Comparison of ENCODE assay signal across 8 cellular contexts in the genomic region with DNA sequence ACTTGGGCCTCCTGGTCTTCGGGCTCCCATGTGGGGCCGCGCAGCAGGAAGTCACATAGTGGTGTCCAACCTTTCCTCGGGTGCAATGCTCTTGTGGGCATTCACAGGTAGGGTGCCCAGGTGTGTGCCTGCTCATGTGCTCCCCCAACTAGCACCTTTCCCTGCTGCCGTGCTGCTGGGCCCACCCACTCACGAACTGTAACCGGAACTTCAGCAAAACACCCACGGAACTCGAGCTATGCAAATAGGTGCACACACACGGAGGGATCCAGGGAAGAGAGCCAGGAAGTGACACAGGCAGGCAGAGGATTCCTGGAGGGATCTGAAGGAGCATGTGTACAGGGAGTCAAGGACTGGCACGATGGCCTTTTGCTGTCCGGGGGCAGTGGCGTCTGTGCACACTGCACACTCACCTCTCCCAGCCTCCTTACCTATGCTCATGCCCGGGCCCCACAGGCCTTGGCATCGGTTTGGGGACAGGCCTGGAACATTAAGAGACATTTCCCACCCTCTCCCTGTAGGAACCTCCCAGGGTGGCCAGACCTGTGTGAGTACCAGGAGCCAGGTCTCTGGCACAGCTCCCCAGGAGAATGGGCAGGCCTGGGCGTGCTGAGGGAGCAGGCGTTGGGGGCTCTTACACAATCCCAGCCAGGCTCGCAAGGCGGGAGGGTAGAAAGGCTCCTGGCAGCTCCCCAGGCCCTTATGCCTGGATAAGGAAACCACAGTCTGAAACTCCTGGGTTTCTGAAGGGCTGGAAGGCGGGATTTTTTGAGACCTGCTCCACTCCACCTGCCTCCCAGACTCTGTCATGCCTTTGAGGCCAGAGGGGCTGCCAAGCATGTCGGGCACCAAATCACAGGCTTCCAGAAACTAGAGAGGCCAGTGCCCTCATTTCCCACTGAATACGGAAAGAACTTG. TPM values are rescaled to one million over a fixed set of nuclear protein-coding genes. Genes with fewer than 3 reads are reported as not detected.
DNase-seq lines count a peak whose midpoint lies in the region; ATAC-seq and TF ChIP-seq lines count a peak whose summit lies in the region.

No MANE protein-coding gene starts in this region.

- no peak overlapping the region for H3K14ac ChIP-seq in IMR-90 (replicated peaks; ENCODE audit: low read depth, low read length)

- H3K4me1 ChIP-seq in IMR-90 (ENCODE audit: control insufficient read depth, insufficient read depth, low read length) (peaks cover 7% of the 10 kb centered on the region), sigmoid colon (peaks cover 1 to 39% (median 26%) of the 10 kb centered on the region in 4 donors), GM23338 (ENCODE audit: insufficient read depth) (peaks cover 8% of the 10 kb centered on the region)

- H2BK20ac ChIP-seq in IMR-90 (ENCODE audit: low read depth, low read length): 0 out of 2 replicates have a peak overlapping the region, but pooled peaks have one; percentile 61

- DNase-seq in IMR-90 (peak; percentile 57), RWPE1 (ENCODE audit: low spot score) (peak; percentile 92), glomerular visceral epithelial cell (ENCODE audit: extremely low spot score) (peak; percentile 88), sigmoid colon (peak; percentile 88), GM23338 (ENCODE audit: low spot score) (no peak), CD1c-positive myeloid dendritic cell (ENCODE audit: extremely low spot score) (no peak)
- DNase-seq in effector CD8-positive, alpha-beta T cell (lab: John Stamatoyannopoulos, UW): no peak
- DNase-seq in natural killer cell treated with Interleukin-12 subunit alpha and Interleukin-12 subunit beta and Interleukin-15 and Interleukin-18, amount 100 ng/mL, for 72 hours (ENCODE audit: low spot score): no peak

- H2BK120ac ChIP-seq in IMR-90 (ENCODE audit: low read depth, low read length): 0 out of 2 replicates have a peak overlapping the region, but pooled peaks have one; percentile 15

- H3K27ac Mint-ChIP-seq in natural killer cell treated with Interleukin-12 subunit alpha and Interleukin-12 subunit beta and Interleukin-15 and Interleukin-18, amount 100 ng/mL, for 72 hours: no peak overlapping the region
- H3K27ac Mint-ChIP-seq in GM23338: no peak overlapping the region

- BruUV-seq in IMR-90 (replicated peaks; lab: Mats Ljungman, UMichigan): no TSS peak

- no peak overlapping the region for H3K4me3 Mint-ChIP-seq in natural killer cell treated with Interleukin-12 subunit alpha and Interleukin-12 subunit beta and Interleukin-15 and Interleukin-18, amount 100 ng/mL, for 72 hours
- no peak overlapping the region for H3K4me3 Mint-ChIP-seq in GM23338

- H3K27ac ChIP-seq in IMR-90 (ENCODE audit: insufficient read depth, low read length): no peak overlapping the region
- peak overlapping the region; percentile 97 for H3K27ac ChIP-seq in RWPE1
- H3K27ac ChIP-seq in sigmoid colon: peak overlapping the region; percentile 11 to 70 (median 32)
- H3K27ac ChIP-seq in GM23338 (ENCODE audit: low read depth): no peak overlapping the region

- no peak overlapping the region for H2BK15ac ChIP-seq in IMR-90 (ENCODE audit: low read depth, low read length)

- dilution Hi-C loops in IMR-90 (cut with HindIII; ENCODE audit: low sequenced_read_pairs, unreplicated experiment): no loop called here

- CTCF ChIA-PET in IMR-90 (lab: Yijun Ruan, JAX) (no interaction called here), RWPE1 (lab: Yijun Ruan, JAX) (interaction anchor here (0.7 to 1.6 kb wide), 3 partner anchors 24 to 474 kb away, joined by 3 to 6 read pairs (median 3); no protein-coding TSS in a partner anchor)

- no peaks in the 10 kb centered on the region for H3K9me2 ChIP-seq in GM23338 (ENCODE audit: insufficient read depth)

- H3K36me3 ChIP-seq in IMR-90 (ENCODE audit: control insufficient read depth, insufficient read depth, low read length) (no peaks in the 10 kb centered on the region), sigmoid colon (no peaks in the 10 kb centered on the region), GM23338 (ENCODE audit: insufficient read depth) (no peaks in the 10 kb centered on the region)

- H2AFZ ChIP-seq in IMR-90 (replicated peaks; ENCODE audit: low read length, poor library complexity) (peak overlapping the region; percentile 81), GM23338 (no peak overlapping the region)

- no peaks in the 10 kb centered on the region for H3K9me3 Mint-ChIP-seq in natural killer cell treated with Interleukin-12 subunit alpha and Interleukin-12 subunit beta and Interleukin-15 and Interleukin-18, amount 100 ng/mL, for 72 hours
- H3K9me3 Mint-ChIP-seq in GM23338: no peaks in the 10 kb centered on the region

- intact Hi-C loops in IMR-90 (cut with micrococcal nuclease): no loop called here
- intact Hi-C loops in sigmoid colon (cut with DNase I): no loop called here

- no peak for TF ChIP-seq EP300 in sigmoid colon (IDR thresholded peaks at IDR 0.05)

- H4K8ac ChIP-seq in IMR-90 (ENCODE audit: low read depth in 2 of 2, low read length in 2 of 2): peak overlapping the region in 1 of 2 experiments; percentile 72; a peak in 2 of 4 replicates

- H3K9me3 ChIP-seq in IMR-90 (ENCODE audit: control insufficient read depth, insufficient read depth, low read length) (no peaks in the 10 kb centered on the region), sigmoid colon (no peaks in the 10 kb centered on the region)

- no peaks in the 10 kb centered on the region for H3K27me3 ChIP-seq in IMR-90 (ENCODE audit: control insufficient read depth, insufficient read depth, low read length)
- no peaks in the 10 kb centered on the region for H3K27me3 ChIP-seq in sigmoid colon
- no peaks in the 10 kb centered on the region for H3K27me3 ChIP-seq in GM23338 (ENCODE audit: insufficient read depth)

- H3K56ac ChIP-seq in IMR-90 (ENCODE audit: extremely low read depth, insufficient read depth, low read length): no peak overlapping the region

- no peak overlapping the region for H3K23ac ChIP-seq in IMR-90 (ENCODE audit: low read depth, low read length)

- TF ChIP-seq POLR2A in IMR-90 (IDR thresholded peaks at IDR 0.05; ENCODE audit: low read depth, low read length) (no peak), sigmoid colon (IDR thresholded peaks at IDR 0.05) (no peak)

- peaks cover 5% of the 10 kb centered on the region in 2 donors for H3K4me1 Mint-ChIP-seq in natural killer cell treated with Interleukin-12 subunit alpha and Interleukin-12 subunit beta and Interleukin-15 and Interleukin-18, amount 100 ng/mL, for 72 hours (ENCODE audit: low read depth in 2 of 2)
- H3K4me1 Mint-ChIP-seq in GM23338: peaks cover 2% of the 10 kb centered on the region; the same call in 2 of the 3 replicates

- peak overlapping the region; percentile 0; the same call in 1 of the 2 replicates for H3K18ac ChIP-seq in IMR-90 (ENCODE audit: low read depth, low read length)

- H3K27me3 Mint-ChIP-seq in natural killer cell treated with Interleukin-12 subunit alpha and Interleukin-12 subunit beta and Interleukin-15 and Interleukin-18, amount 100 ng/mL, for 72 hours: no peaks in the 10 kb centered on the region
- H3K27me3 Mint-ChIP-seq in GM23338 (ENCODE audit: insufficient read depth, low read depth, poor library complexity): peaks cover 13% of the 10 kb centered on the region

- H2AK5ac ChIP-seq in IMR-90 (ENCODE audit: low read depth, low read length): peak overlapping the region; percentile 13

- 72% methylated on average over 8 of the region's 22 CpGs; no CpG with 5 or more reads in 1 of the 2 experiments for WGBS in IMR-90 (ENCODE audit: extremely low coverage in 2 of 2, insufficient read length in 1 of 2), 2 experiments
- WGBS in sigmoid colon, 2 donors: 79 to 85% methylated on average over 22 of the region's 22 CpGs

- H3K36me3 Mint-ChIP-seq in natural killer cell treated with Interleukin-12 subunit alpha and Interleukin-12 subunit beta and Interleukin-15 and Interleukin-18, amount 100 ng/mL, for 72 hours: no peaks in the 10 kb centered on the region
- H3K36me3 Mint-ChIP-seq in GM23338 (ENCODE audit: low read depth): no peaks in the 10 kb centered on the region

- H3K9ac ChIP-seq in IMR-90 (ENCODE audit: low read depth, low read length): no peak overlapping the region

- H2BK5ac ChIP-seq in IMR-90 (ENCODE audit: low read depth, low read length, poor library complexity, severe bottlenecking): peak overlapping the region; percentile 56

- no peak overlapping the region for H4K91ac ChIP-seq in IMR-90 (ENCODE audit: insufficient read depth, low read depth, low read length)

- no peak overlapping the region for H3K4me2 ChIP-seq in IMR-90 (ENCODE audit: low read depth, low read length)
- H3K4me2 ChIP-seq in GM23338: no peak overlapping the region

- ATAC-seq in IMR-90 (ENCODE audit: low read depth): no peak
- no peak for ATAC-seq in natural killer cell treated with Interleukin-12 subunit alpha and Interleukin-12 subunit beta and Interleukin-15 and Interleukin-18, amount 100 ng/mL, for 72 hours
- no peak for ATAC-seq in GM23338

- H3K4ac ChIP-seq in IMR-90 (ENCODE audit: low read depth, low read length): peak overlapping the region; percentile 19; the same call in 1 of the 2 replicates

- no peak for TF ChIP-seq RAD21 in IMR-90 (IDR thresholded peaks at IDR 0.05; ENCODE audit: low read length)

- TF ChIP-seq CTCF in IMR-90 (conservative IDR thresholded peaks at IDR 0.05; ENCODE audit: low read depth, low read length) (no peak), RWPE1 (conservative IDR thresholded peaks at IDR 0.05; ENCODE audit: low read depth) (no peak), sigmoid colon (IDR thresholded peaks at IDR 0.05) (no peak), GM23338 (conservative IDR thresholded peaks at IDR 0.05; ENCODE audit: low read depth in 2 of 2) (no peak)

- in situ Hi-C loops in IMR-90 (cut with MboI; ENCODE audit: low sequenced_read_pairs): no loop called here

- no peaks in the 10 kb centered on the region for H4K20me1 ChIP-seq in IMR-90 (ENCODE audit: insufficient read depth, low read length)
- no peaks in the 10 kb centered on the region; the same call in 1 of the 2 replicates for H4K20me1 ChIP-seq in GM23338 (replicated peaks; ENCODE audit: insufficient read depth)

- H3K9me1 ChIP-seq in IMR-90 (ENCODE audit: insufficient read depth, low read length): peaks cover 5% of the 10 kb centered on the region

- H4K5ac ChIP-seq in IMR-90 (ENCODE audit: low read depth, low read length): 0 out of 2 replicates have a peak overlapping the region, but pooled peaks have one; percentile 18

- H3F3A ChIP-seq in GM23338 (replicated peaks; ENCODE audit: low read depth): peaks cover 5% of the 10 kb centered on the region; the same call in 1 of the 2 replicates

- H3K4me3 ChIP-seq in IMR-90 (ENCODE audit: insufficient read depth, low read depth, low read length) (no peak overlapping the region), sigmoid colon (no peak overlapping the region), GM23338 (no peak overlapping the region)

- peaks cover 6 to 15% of the 10 kb centered on the region in 2 experiments for H3K79me1 ChIP-seq in IMR-90 (ENCODE audit: low read depth in 1 of 2, low read length in 2 of 2)

- POLR2A ChIA-PET in IMR-90 (lab: Charles Lee; ENCODE audit: unreplicated experiment) (no interaction called here), RWPE1 (lab: Yijun Ruan, JAX; ENCODE audit: low non-redundant PET) (interaction anchor here (1.6 kb wide), 1 partner anchor 12 kb away, joined by 8 read pairs; no protein-coding TSS in a partner anchor)

- peak overlapping the region; percentile 87 for H2AK9ac ChIP-seq in IMR-90 (replicated peaks; ENCODE audit: low read depth, low read length, poor library complexity)

- H3K79me2 ChIP-seq in GM23338 (replicated peaks; ENCODE audit: insufficient read depth): peaks cover 15% of the 10 kb centered on the region

RNA-seq across cellular contexts. Expression of gene PTMA, which starts 6.6 kb away (rescaled TPM):
- total RNA-seq in IMR-90 (2012; rRNA removed) (380 and 776 TPM in 2 replicates), sigmoid colon (1,000 to 10,000 TPM in 2 of 4 donors, 100 to 1,000 TPM in 2; 807 to 1,142 (median 1,007) TPM)
- polyA plus RNA-seq in IMR-90 (2012; rRNA removed) (647 and 742 TPM in 2 replicates), sigmoid colon (1,000 to 10,000 TPM; 1,787 to 2,683 (median 1,800) TPM), GM23338 (2016; fragmentation: Nextera tagmentation; extraction: Ambion mirVana) (8,990 and 10,188 TPM in 2 replicates)
- 585 and 1,669 TPM in 2 replicates for polyA plus RNA-seq in IMR-90 (2012; cell fraction: cytosol; rRNA removed)
- polyA plus RNA-seq in IMR-90 (2012; cell fraction: nucleus; rRNA removed; ENCODE audit: low replicate concordance): 208 and 388 TPM in 2 replicates
- total RNA-seq in natural killer cell treated with Interleukin-12 subunit alpha and Interleukin-12 subunit beta and Interleukin-15 and Interleukin-18, amount 100 ng/mL, for 72 hours: 1,000 to 10,000 TPM; 1,013 to 1,764 TPM
- total RNA-seq in GM23338 (2014; rRNA removed; shearing (Covaris generic)): 1,861 and 2,007 TPM in 2 replicates

Comparison
In these comparisons a context has a peak if more than half of its experiments do, and no peak if none do; other contexts are left out.
1. DNase-seq: peak in IMR-90 (single experiment), RWPE1 (single experiment), glomerular visceral epithelial cell (single experiment) and sigmoid colon (single experiment); none in effector CD8-positive, alpha-beta T cell (single experiment), natural killer cell treated with Interleukin-12 subunit alpha and Interleukin-12 subunit beta and Interleukin-15 and Interleukin-18, amount 100 ng/mL, for 72 hours (single experiment), GM23338 (single experiment) and CD1c-positive myeloid dendritic cell (single experiment).
2. H3K27ac ChIP-seq: peak in RWPE1 (single experiment) and sigmoid colon (4 of 4); none in IMR-90 (single experiment) and GM23338 (single experiment).